ENCODE assay signal across 21 cellular contexts in genomic region chr4:151331276-151332042, GRCh38. TPM values are rescaled to one million over a fixed set of nuclear protein-coding genes. Genes with fewer than 3 reads are reported as not detected.
DNase-seq lines count a peak whose midpoint lies in the region; ATAC-seq and TF ChIP-seq lines count a peak whose summit lies in the region.
"Had no signal": no experiment of that assay in that cellular context is flagged by ENCODE, and none has a peak within 500 bp of the region (broad histone marks: within the 10 kb centered on the region; RNA-seq: fewer than 3 reads in every experiment).

No MANE protein-coding gene starts in this region.

- peak; percentile 52 for DNase-seq in HPDE6-E6E7 (ENCODE audit: extremely low spot score)
- peak; percentile 35 for DNase-seq in fibroblast of the aortic adventitia (ENCODE audit: low read depth)
- DNase-seq in stimulated activated effector memory CD8-positive, alpha-beta T cell treated with anti-CD3 and anti-CD28 coated beads, Interleukin-12 subunit alpha, Interleukin-12 subunit beta, amount 100 ng/mL, for 72 hours (ENCODE audit: low spot score in 2 of 2): no peak
- DNase-seq in immature natural killer cell: no peak
- DNase-seq in NCI-H82 treated with DMSO at 0.1 percent for 48 hours (lab: John Stamatoyannopoulos, UW; ENCODE audit: unreplicated experiment): no peak
- DNase-seq in cerebellum (ENCODE audit: low spot score): no peak
- no peak for DNase-seq in GM10266 (ENCODE audit: extremely low spot score)
- DNase-seq: activated CD4-positive, alpha-beta T cell treated with anti-CD3 and anti-CD28 coated beads for 4 hours; activated naive CD4-positive, alpha-beta T cell treated with Interleukin-2 at 50 U/mL for 16 hours; CD4-positive, alpha-beta memory T cell; NCI-H2029; NCI-H748 treated with DMSO at 0.1 percent for 48 hours; SHP77 treated with DMSO at 0.1 percent for 48 hours; stimulated activated CD4-positive, alpha-beta T cell treated with anti-CD3 and anti-CD28 coated beads, Interleukin-12 subunit alpha, Interleukin-12 subunit beta, amount 100 ng/mL, for 4 hours; stimulated activated naive CD8-positive, alpha-beta T cell treated with anti-CD3 and anti-CD28 coated beads, Interleukin-15, amount 100 ng/mL, for 72 hours had no signal

- H3K4me1 Mint-ChIP-seq in stimulated activated effector memory CD8-positive, alpha-beta T cell treated with anti-CD3 and anti-CD28 coated beads, Interleukin-12 subunit alpha, Interleukin-12 subunit beta, amount 100 ng/mL, for 72 hours: no peaks in the 10 kb centered on the region
- no peaks in the 10 kb centered on the region for H3K4me1 Mint-ChIP-seq in immature natural killer cell
- H3K4me1 Mint-ChIP-seq: CD4-positive, alpha-beta memory T cell; stimulated activated naive CD8-positive, alpha-beta T cell treated with anti-CD3 and anti-CD28 coated beads, Interleukin-15, amount 100 ng/mL, for 72 hours had no signal

- ATAC-seq in SK-N-SH treated with all-trans-retinoic acid at 6 μM for 48 hours: peak; percentile 18; the same call in 2 of the 3 replicates
- peak; percentile 24 for ATAC-seq in stimulated activated effector memory CD8-positive, alpha-beta T cell treated with anti-CD3 and anti-CD28 coated beads, Interleukin-12 subunit alpha, Interleukin-12 subunit beta, amount 100 ng/mL, for 72 hours
- ATAC-seq: stimulated activated naive CD8-positive, alpha-beta T cell treated with anti-CD3 and anti-CD28 coated beads, Interleukin-15, amount 100 ng/mL, for 72 hours had no signal

- peaks cover 6% of the 10 kb centered on the region for H3K9me3 Mint-ChIP-seq in stimulated activated effector memory CD8-positive, alpha-beta T cell treated with anti-CD3 and anti-CD28 coated beads, Interleukin-12 subunit alpha, Interleukin-12 subunit beta, amount 100 ng/mL, for 72 hours
- H3K9me3 Mint-ChIP-seq in immature natural killer cell: peaks cover 0 to 9% (median 0%) of the 10 kb centered on the region in 6 donors
- H3K9me3 Mint-ChIP-seq: T-helper 2 cell treated with Interferon-gamma antibody and Interleukin-4, amounts not matched to agents 5 μg/mL and 100 μg/mL, for 36 hours had no signal

- H3K4me3 Mint-ChIP-seq in stimulated activated effector memory CD8-positive, alpha-beta T cell treated with anti-CD3 and anti-CD28 coated beads, Interleukin-12 subunit alpha, Interleukin-12 subunit beta, amount 100 ng/mL, for 72 hours: no peak overlapping the region
- no peak overlapping the region for H3K4me3 Mint-ChIP-seq in immature natural killer cell
- H3K4me3 Mint-ChIP-seq: CD4-positive, alpha-beta memory T cell; stimulated activated naive CD8-positive, alpha-beta T cell treated with anti-CD3 and anti-CD28 coated beads, Interleukin-15, amount 100 ng/mL, for 72 hours; T-helper 2 cell treated with Interferon-gamma antibody and Interleukin-4, amounts not matched to agents 5 μg/mL and 100 μg/mL, for 36 hours had no signal

- no peak overlapping the region for H3K27ac Mint-ChIP-seq in stimulated activated effector memory CD8-positive, alpha-beta T cell treated with anti-CD3 and anti-CD28 coated beads, Interleukin-12 subunit alpha, Interleukin-12 subunit beta, amount 100 ng/mL, for 72 hours
- H3K27ac Mint-ChIP-seq in immature natural killer cell: no peak overlapping the region
- H3K27ac Mint-ChIP-seq: CD4-positive, alpha-beta memory T cell; stimulated activated naive CD8-positive, alpha-beta T cell treated with anti-CD3 and anti-CD28 coated beads, Interleukin-15, amount 100 ng/mL, for 72 hours; T-helper 2 cell treated with Interferon-gamma antibody and Interleukin-4, amounts not matched to agents 5 μg/mL and 100 μg/mL, for 36 hours had no signal

- peaks cover 3 to 4% (median 4%) of the 10 kb centered on the region in 3 donors for H3K27me3 Mint-ChIP-seq in immature natural killer cell (ENCODE audit: low read depth in 3 of 3)

- H3K36me3 Mint-ChIP-seq in stimulated activated effector memory CD8-positive, alpha-beta T cell treated with anti-CD3 and anti-CD28 coated beads, Interleukin-12 subunit alpha, Interleukin-12 subunit beta, amount 100 ng/mL, for 72 hours: no peaks in the 10 kb centered on the region
- no peaks in the 10 kb centered on the region for H3K36me3 Mint-ChIP-seq in immature natural killer cell
- H3K36me3 Mint-ChIP-seq: CD4-positive, alpha-beta memory T cell had no signal

- H3K4me3 ChIP-seq in fibroblast of the aortic adventitia (ENCODE audit: low read depth, low read length): no peak overlapping the region
- H3K4me3 ChIP-seq: cardiac muscle cell had no signal

- TF ChIP-seq CTCF in fibroblast of the aortic adventitia (IDR thresholded peaks at IDR 0.05; ENCODE audit: insufficient read depth, low read length) (no peak), GM10266 (IDR thresholded peaks at IDR 0.05; ENCODE audit: control insufficient read depth, insufficient read depth, low read depth, missing control alignments) (no peak)

TF ChIP-seq in SK-N-SH treated with all-trans-retinoic acid at 6 μM for 48 hours, 23 proteins besides CTCF, POLR2A, EP300 and RAD21 (continues in another document):
- TF ChIP-seq CSDC2 (CRISPR knock-in tag; IDR thresholded peaks at IDR 0.05) (no peak), PPARA (CRISPR knock-in tag; IDR thresholded peaks at IDR 0.05; ENCODE audit: borderline replicate concordance) (no peak), ARNTL (CRISPR knock-in tag; IDR thresholded peaks at IDR 0.05; ENCODE audit: borderline replicate concordance, low read depth) (no peak), BACH2 (CRISPR knock-in tag; IDR thresholded peaks at IDR 0.05; ENCODE audit: borderline replicate concordance) (no peak), ZNF8 (CRISPR knock-in tag; IDR thresholded peaks at IDR 0.05) (no peak), ZC3H10 (CRISPR knock-in tag; IDR thresholded peaks at IDR 0.05) (no peak), ZNF70 (CRISPR knock-in tag; IDR thresholded peaks at IDR 0.05) (no peak), CREB5 (CRISPR knock-in tag; IDR thresholded peaks at IDR 0.05; ENCODE audit: low read depth) (no peak), ISL1 (CRISPR knock-in tag; IDR thresholded peaks at IDR 0.05) (no peak), GLIS3 (CRISPR knock-in tag; IDR thresholded peaks at IDR 0.05) (no peak), TSHZ2 (CRISPR knock-in tag; IDR thresholded peaks at IDR 0.05) (no peak), ZFP3 (CRISPR knock-in tag; IDR thresholded peaks at IDR 0.05) (no peak), SNAI2 (CRISPR knock-in tag; IDR thresholded peaks at IDR 0.05) (no peak), PATZ1 (CRISPR knock-in tag; IDR thresholded peaks at IDR 0.05; ENCODE audit: borderline replicate concordance) (no peak)

RNA-seq across cellular contexts. Expression of gene SH3D19, which starts 6.1 kb away (rescaled TPM):
- total RNA-seq in fibroblast of the aortic adventitia (ENCODE audit: low replicate concordance): 60.2 and 95.9 TPM in 2 replicates
- 1 to 10 TPM in 1 of 3 donors, under 1 TPM in 1, not detected in 1; 0.72 to 1.3 TPM for polyA plus RNA-seq in immature natural killer cell
- total RNA-seq in cerebellum: 17.1 TPM

RNA-seq across cellular contexts. Expression of gene PRSS48, which starts 54.5 kb away (rescaled TPM):
- not detected in 2 replicates for total RNA-seq in fibroblast of the aortic adventitia (ENCODE audit: low replicate concordance)
- polyA plus RNA-seq in immature natural killer cell: not detected
- total RNA-seq in cerebellum: not detected
- total RNA-seq: cardiac muscle cell; CD4-positive, alpha-beta memory T cell; G401; glomerular endothelial cell; LHCN-M2 had no signal
- polyA plus RNA-seq: cardiac muscle cell; CD4-positive, alpha-beta memory T cell had no signal

Comparison
In these comparisons a context has a peak if more than half of its experiments do, and no peak if none do; other contexts are left out.
1. DNase-seq: peak in HPDE6-E6E7 (single experiment) and fibroblast of the aortic adventitia (single experiment); none in stimulated activated effector memory CD8-positive, alpha-beta T cell treated with anti-CD3 and anti-CD28 coated beads, Interleukin-12 subunit alpha, Interleukin-12 subunit beta, amount 100 ng/mL, for 72 hours (0 of 2), immature natural killer cell (0 of 3), NCI-H82 treated with DMSO at 0.1 percent for 48 hours (single experiment), cerebellum (single experiment) and GM10266 (single experiment).